Comparison of ENCODE assay signal across 9 cellular contexts in the genomic region with DNA sequence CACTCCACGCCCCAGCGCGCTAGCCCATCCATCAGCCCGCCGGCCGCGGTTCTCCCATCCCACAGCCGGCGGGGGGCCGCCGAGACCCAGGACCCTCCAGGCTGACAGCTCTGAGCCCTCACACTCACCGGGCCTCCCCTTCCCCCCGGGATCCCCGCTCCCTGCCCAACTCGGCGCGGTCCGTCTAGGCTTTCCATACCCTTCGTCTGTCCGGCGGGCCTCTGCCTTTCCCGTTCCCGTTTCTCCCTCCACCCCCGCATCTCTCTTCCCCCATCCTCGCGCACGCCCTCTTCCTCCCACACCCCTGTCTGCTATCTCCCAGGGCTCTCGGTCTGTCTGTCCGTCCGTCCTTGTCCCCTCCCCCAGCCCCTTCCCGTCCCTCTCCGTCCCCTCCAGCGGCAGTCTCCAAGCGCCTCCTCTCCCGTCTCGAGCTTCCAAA. TPM values are rescaled to one million over a fixed set of nuclear protein-coding genes. Genes with fewer than 3 reads are reported as not detected.
DNase-seq lines count a peak whose midpoint lies in the region; TF ChIP-seq lines count a peak whose summit lies in the region.
"Had no signal": no experiment of that assay in that cellular context is flagged by ENCODE, and none has a peak within 500 bp of the region (broad histone marks: within the 10 kb centered on the region; RNA-seq: fewer than 3 reads in every experiment).

No MANE protein-coding gene starts in this region.

- intact Hi-C loops in posterior vena cava (cut with DNase I), result loop anchor here in 1 of 2 donors (10.0 kb wide), 1 partner anchor 226 kb away; a partner anchor contains a TSS

- TF ChIP-seq EP300 in suprapubic skin (IDR thresholded peaks at IDR 0.05), result no peak

- H3K4me1 ChIP-seq in suprapubic skin, result peaks cover 24% of the 10 kb centered on the region

- H3K36me3 ChIP-seq in suprapubic skin, result no peaks in the 10 kb centered on the region

- no peaks in the 10 kb centered on the region for H3K9me3 ChIP-seq in suprapubic skin

- peaks cover 7% of the 10 kb centered on the region for H3K27me3 ChIP-seq in suprapubic skin

- no peak for TF ChIP-seq CTCF in suprapubic skin (IDR thresholded peaks at IDR 0.05)

- DNase-seq in DMS53 (lab: John Stamatoyannopoulos, UW), result peak; percentile 67
- no peak for DNase-seq in DMS53 treated with DMSO at 0.1 percent for 48 hours (lab: John Stamatoyannopoulos, UW; ENCODE audit: unreplicated experiment)
- peak; percentile 44 for DNase-seq in iPS-NIHi7 (ENCODE audit: extremely low spot score)
- no peak for DNase-seq in suprapubic skin (ENCODE audit: low spot score in 2 of 2)
- no peak for DNase-seq in posterior vena cava (ENCODE audit: low spot score)
- no peak for DNase-seq in hepatic stellate cell (ENCODE audit: low spot score)
- DNase-seq in activated naive CD4-positive, alpha-beta T cell (lab: John Stamatoyannopoulos, UW), result no peak

- no peak for TF ChIP-seq POLR2A in suprapubic skin (IDR thresholded peaks at IDR 0.05)

- H3K27ac ChIP-seq in adipose tissue (ENCODE audit: low read depth, low read length) (peak overlapping the region; percentile 13), suprapubic skin (no peak overlapping the region)

- WGBS in adipose tissue, 3 donors, result 1 to 3% (median 1%) methylated on average over 33 to 36 of the region's 36 CpGs
- 2% methylated on average over 26 of the region's 36 CpGs for WGBS in suprapubic skin

- peak overlapping the region; percentile 59 for H3K4me3 ChIP-seq in suprapubic skin

RNA-seq across cellular contexts. Expression of a gene that starts 0.7 kb away (rescaled TPM):
- under 1 TPM; 0.35 to 0.79 (median 0.74) TPM for polyA plus RNA-seq in adipose tissue
- total RNA-seq in suprapubic skin, result 1 to 10 TPM in 1 of 4 donors, under 1 TPM in 3; 0.16 to 1.4 (median 0.56) TPM
- 1 to 10 TPM; 2.3 to 2.4 TPM for total RNA-seq in posterior vena cava
- total RNA-seq: SK-MEL-5 had no signal

RNA-seq across cellular contexts. Expression of a gene that starts 5.2 kb away (rescaled TPM):
- polyA plus RNA-seq in adipose tissue, result 10 to 100 TPM in 2 of 3 donors, 1 to 10 TPM in 1; 8.2 to 22.1 (median 18.3) TPM
- total RNA-seq in suprapubic skin (10 to 100 TPM in 2 of 4 donors, 1 to 10 TPM in 2; 7.0 to 16.7 (median 11.8) TPM), posterior vena cava (10 to 100 TPM; 11.6 to 19.6 TPM)

RNA-seq across cellular contexts. Expression of a gene that starts 16.7 kb away (rescaled TPM):
- polyA plus RNA-seq in adipose tissue, result 10 to 100 TPM; 31.8 to 73.2 (median 60.2) TPM
- total RNA-seq in suprapubic skin (100 to 1,000 TPM; 117 to 415 (median 150) TPM), posterior vena cava (10 to 100 TPM; 31.5 to 36.5 TPM)

RNA-seq across cellular contexts. Expression of a gene that starts 27.7 kb away (rescaled TPM):
- polyA plus RNA-seq in adipose tissue, result under 1 TPM; 0.24 to 0.79 (median 0.70) TPM
- total RNA-seq in suprapubic skin, result under 1 TPM in 3 of 4 donors, not detected in 1; 0.30 to 0.60 (median 0.30) TPM
- total RNA-seq in posterior vena cava, result 1 to 10 TPM; 4.3 to 5.6 TPM
- total RNA-seq: SK-MEL-5 had no signal

Comparison
In these comparisons a context has a peak if more than half of its experiments do, and no peak if none do; other contexts are left out.
1. DNase-seq: peak in DMS53 (single experiment) and iPS-NIHi7 (single experiment); none in DMS53 treated with DMSO at 0.1 percent for 48 hours (single experiment), suprapubic skin (0 of 2), posterior vena cava (single experiment), hepatic stellate cell (single experiment) and activated naive CD4-positive, alpha-beta T cell (0 of 4).